ENCODE assay signal across 24 cellular contexts in genomic region chr2:176112375-176113302, GRCh38. TPM values are rescaled to one million over a fixed set of nuclear protein-coding genes. Genes with fewer than 3 reads are reported as not detected.
DNase-seq lines count a peak whose midpoint lies in the region; ATAC-seq and TF ChIP-seq lines count a peak whose summit lies in the region.
"Had no signal": no experiment of that assay in that cellular context is flagged by ENCODE, and none has a peak within 500 bp of the region (broad histone marks: within the 10 kb centered on the region; RNA-seq: fewer than 3 reads in every experiment).

No MANE protein-coding gene starts in this region.

- WGBS in prostate gland = 37% methylated on average over 37 of the region's 40 CpGs

- H3K4me2 ChIP-seq in GM23338 = no peak overlapping the region
- H3K4me2 ChIP-seq: SK-N-SH had no signal

- no peaks in the 10 kb centered on the region for H3K9me3 ChIP-seq in prostate gland
- H3K9me3 ChIP-seq: SK-N-SH, suprapubic skin had no signal

- peaks cover 17% of the 10 kb centered on the region for H3K4me1 Mint-ChIP-seq in GM23338
- peaks cover 0 to 2% (median 1%) of the 10 kb centered on the region in 3 donors for H3K4me1 Mint-ChIP-seq in IgD-negative memory B cell

- ATAC-seq in GM23338 = no peak
- ATAC-seq in Right ventricle myocardium superior (ENCODE audit: poor library complexity) = no peak
- no peak for ATAC-seq in GM21367 (IDR thresholded peaks at IDR 0.05; ENCODE audit: unreplicated experiment)
- ATAC-seq: stimulated activated effector memory CD8-positive, alpha-beta T cell treated with anti-CD3 and anti-CD28 coated beads, Interleukin-12 subunit alpha, Interleukin-12 subunit beta, amount 100 ng/mL, for 72 hours had no signal

- peaks cover 98% of the 10 kb centered on the region for H3K27me3 Mint-ChIP-seq in GM23338 (ENCODE audit: insufficient read depth, low read depth, poor library complexity)
- H3K27me3 Mint-ChIP-seq in IgD-negative memory B cell = peaks cover 57% of the 10 kb centered on the region

- no peak overlapping the region for H3K4me3 ChIP-seq in GM23338
- H3K4me3 ChIP-seq in epithelial cell of proximal tubule (ENCODE audit: low read depth, low read length) = peak overlapping the region; percentile 36
- peak overlapping the region; percentile 1 to 8 for H3K4me3 ChIP-seq in prostate gland
- H3K4me3 ChIP-seq: skin epidermis, suprapubic skin had no signal

- intact Hi-C loops in prostate gland (cut with DNase I) (no loop called here), Right ventricle myocardium superior (cut with DNase I) (no loop called here)

- H3K27ac Mint-ChIP-seq in GM23338 = no peak overlapping the region
- peak overlapping the region; percentile 80 to 95 (median 80) for H3K27ac Mint-ChIP-seq in IgD-negative memory B cell
- H3K27ac Mint-ChIP-seq: HFFc6; stimulated activated effector memory CD8-positive, alpha-beta T cell treated with anti-CD3 and anti-CD28 coated beads, Interleukin-12 subunit alpha, Interleukin-12 subunit beta, amount 100 ng/mL, for 72 hours had no signal

- peaks cover 52% of the 10 kb centered on the region for H3F3A ChIP-seq in GM23338 (replicated peaks; ENCODE audit: low read depth)

- peaks cover 38% of the 10 kb centered on the region for H3K4me1 ChIP-seq in GM23338 (ENCODE audit: insufficient read depth)
- H3K4me1 ChIP-seq in prostate gland (replicated peaks) = no peaks in the 10 kb centered on the region

- H3K27ac ChIP-seq in GM23338 (ENCODE audit: low read depth) (no peak overlapping the region), prostate gland (peak overlapping the region; percentile 6 to 15)
- H3K27ac ChIP-seq: skin epidermis, suprapubic skin had no signal

- H2AFZ ChIP-seq in GM23338 = no peak overlapping the region

- H3K9me3 Mint-ChIP-seq in GM23338 = peaks cover 13% of the 10 kb centered on the region
- peaks cover 0 to 10% (median 8%) of the 10 kb centered on the region in 3 donors for H3K9me3 Mint-ChIP-seq in IgD-negative memory B cell
- H3K9me3 Mint-ChIP-seq: HFFc6; stimulated activated effector memory CD8-positive, alpha-beta T cell treated with anti-CD3 and anti-CD28 coated beads, Interleukin-12 subunit alpha, Interleukin-12 subunit beta, amount 100 ng/mL, for 72 hours had no signal

- no peaks in the 10 kb centered on the region for H3K9me2 ChIP-seq in GM23338 (ENCODE audit: insufficient read depth)
- H3K9me2 ChIP-seq: SK-N-SH had no signal

- H3K79me2 ChIP-seq in GM23338 (replicated peaks; ENCODE audit: insufficient read depth) = no peaks in the 10 kb centered on the region

- no peak for DNase-seq in GM23338 (ENCODE audit: low spot score)
- no peak for DNase-seq in epithelial cell of proximal tubule (ENCODE audit: low read depth)
- no peak for DNase-seq in prostate gland (ENCODE audit: low spot score)
- no peak for DNase-seq in Right ventricle myocardium superior
- DNase-seq in NCI-H1048 (lab: John Stamatoyannopoulos, UW) = no peak
- DNase-seq: activated CD4-positive, alpha-beta T cell treated with anti-CD3 and anti-CD28 coated beads, Interleukin-2, amount 50 U/mL, for 4 hours; anterior cingulate cortex; CD8-positive, alpha-beta memory T cell; dermis blood vessel endothelial cell; HFFc6; NCI-H1105 treated with DMSO at 0.1 percent for 48 hours; NCI-H510A treated with DMSO at 0.1 percent for 48 hours; SK-N-SH; stimulated activated CD4-positive, alpha-beta T cell treated with anti-CD3 and anti-CD28 coated beads, Interleukin-2, amount 100 ng/mL, for 24 hours; T-helper 9 cell had no signal

- peaks cover 35% of the 10 kb centered on the region for H4K20me1 ChIP-seq in GM23338 (replicated peaks; ENCODE audit: insufficient read depth)

- H3K4me3 Mint-ChIP-seq in GM23338 (no peak overlapping the region), IgD-negative memory B cell (peak overlapping the region in 2 of 4 donors; percentile 27 to 30)
- H3K4me3 Mint-ChIP-seq: HFFc6; neural crest cell; stimulated activated effector memory CD8-positive, alpha-beta T cell treated with anti-CD3 and anti-CD28 coated beads, Interleukin-12 subunit alpha, Interleukin-12 subunit beta, amount 100 ng/mL, for 72 hours had no signal

- no peaks in the 10 kb centered on the region for H3K36me3 ChIP-seq in GM23338 (ENCODE audit: insufficient read depth)
- H3K36me3 ChIP-seq in prostate gland = no peaks in the 10 kb centered on the region
- H3K36me3 ChIP-seq: suprapubic skin had no signal

- TF ChIP-seq POLR2A in prostate gland (IDR thresholded peaks at IDR 0.05) = no peak

- H3K27me3 ChIP-seq in GM23338 (ENCODE audit: insufficient read depth) = peaks cover 100% of the 10 kb centered on the region
- H3K27me3 ChIP-seq in prostate gland (replicated peaks; ENCODE audit: insufficient read depth) = peaks cover 13% of the 10 kb centered on the region

- TF ChIP-seq CTCF in GM23338 (conservative IDR thresholded peaks at IDR 0.05; ENCODE audit: low read depth in 2 of 2) = no peak
- no peak for TF ChIP-seq CTCF in epithelial cell of proximal tubule (conservative IDR thresholded peaks at IDR 0.05; ENCODE audit: low read depth, low read length)
- TF ChIP-seq CTCF in prostate gland (IDR thresholded peaks at IDR 0.05) = no peak

- H3K36me3 Mint-ChIP-seq in GM23338 (ENCODE audit: low read depth) = peaks cover 6% of the 10 kb centered on the region; the same call in 1 of the 3 replicates
- H3K36me3 Mint-ChIP-seq in IgD-negative memory B cell = peaks cover 4% of the 10 kb centered on the region
- H3K36me3 Mint-ChIP-seq: CD8-positive, alpha-beta memory T cell; stimulated activated effector memory CD8-positive, alpha-beta T cell treated with anti-CD3 and anti-CD28 coated beads, Interleukin-12 subunit alpha, Interleukin-12 subunit beta, amount 100 ng/mL, for 72 hours had no signal

TF ChIP-seq in GM23338, 12 proteins besides CTCF, POLR2A, EP300 and RAD21:
- TF ChIP-seq STAT1 (IDR thresholded peaks at IDR 0.05; ENCODE audit: unreplicated experiment) (no peak), EZH2 (IDR thresholded peaks at IDR 0.05; ENCODE audit: low read depth, unreplicated experiment) (peak; percentile 96), EZH2phosphoT487 (IDR thresholded peaks at IDR 0.05; ENCODE audit: unreplicated experiment) (peak; percentile 77)

RNA-seq across cellular contexts. Expression of gene HOXD10, which starts 3.9 kb away (rescaled TPM):
- not detected in 2 replicates for total RNA-seq in GM23338 (2014; rRNA removed; shearing (Covaris generic))
- polyA plus RNA-seq in GM23338 (2016; fragmentation: Nextera tagmentation; extraction: Ambion mirVana) (not detected in 2 replicates), IgD-negative memory B cell (not detected)
- total RNA-seq in epithelial cell of proximal tubule (14.3 and 18.8 TPM in 2 replicates), prostate gland (10 to 100 TPM; 10.4 to 32.5 TPM), Right ventricle myocardium superior (not detected)
- total RNA-seq: CD8-positive, alpha-beta memory T cell; neural crest cell; pulmonary artery endothelial cell; RPMI7951 had no signal
- polyA plus RNA-seq: CD8-positive, alpha-beta memory T cell had no signal

RNA-seq across cellular contexts. Expression of gene HOXD11, which starts 5.6 kb away (rescaled TPM):
- not detected in 2 replicates for total RNA-seq in GM23338 (2014; rRNA removed; shearing (Covaris generic))
- polyA plus RNA-seq in GM23338 (2016; fragmentation: Nextera tagmentation; extraction: Ambion mirVana) (not detected in 2 replicates), IgD-negative memory B cell (not detected)
- total RNA-seq in epithelial cell of proximal tubule (17.5 and 25.1 TPM in 2 replicates), prostate gland (10 to 100 TPM in 1 of 2 donors, 1 to 10 TPM in 1; 8.0 to 14.9 TPM), Right ventricle myocardium superior (not detected)
- total RNA-seq: cardiac septum; CD8-positive, alpha-beta memory T cell; neural crest cell; pulmonary artery endothelial cell; RPMI7951; suprapubic skin had no signal
- polyA plus RNA-seq: CD8-positive, alpha-beta memory T cell; SK-N-SH had no signal

RNA-seq across cellular contexts. Expression of gene HOXD9, which starts 9.9 kb away (rescaled TPM):
- not detected in 2 replicates for total RNA-seq in GM23338 (2014; rRNA removed; shearing (Covaris generic))
- not detected in 2 replicates for polyA plus RNA-seq in GM23338 (2016; fragmentation: Nextera tagmentation; extraction: Ambion mirVana)
- polyA plus RNA-seq in IgD-negative memory B cell = not detected
- 9.8 and 11.5 TPM in 2 replicates for total RNA-seq in epithelial cell of proximal tubule
- 10 to 100 TPM in 1 of 2 donors, 1 to 10 TPM in 1; 5.9 to 29.1 TPM for total RNA-seq in prostate gland
- total RNA-seq in Right ventricle myocardium superior = not detected
- total RNA-seq: cardiac septum; CD8-positive, alpha-beta memory T cell; neural crest cell; pulmonary artery endothelial cell had no signal
- polyA plus RNA-seq: CD8-positive, alpha-beta memory T cell had no signal

RNA-seq across cellular contexts. Expression of gene HOXD12, which starts 13.0 kb away (rescaled TPM):
- not detected in 2 replicates for total RNA-seq in GM23338 (2014; rRNA removed; shearing (Covaris generic))
- not detected in 2 replicates for polyA plus RNA-seq in GM23338 (2016; fragmentation: Nextera tagmentation; extraction: Ambion mirVana)
- polyA plus RNA-seq in IgD-negative memory B cell = not detected
- not detected in 2 replicates for total RNA-seq in epithelial cell of proximal tubule
- under 1 TPM in 1 of 2 donors, not detected in 1; 0.36 TPM for total RNA-seq in prostate gland
- total RNA-seq in Right ventricle myocardium superior = not detected
- total RNA-seq: cardiac septum; CD8-positive, alpha-beta memory T cell; dermis blood vessel endothelial cell; neural crest cell; pulmonary artery endothelial cell; RPMI7951; suprapubic skin had no signal
- polyA plus RNA-seq: CD8-positive, alpha-beta memory T cell; SK-N-SH had no signal

RNA-seq across cellular contexts. Expression of gene HOXD8, which starts 16.9 kb away (rescaled TPM):
- total RNA-seq in GM23338 (2014; rRNA removed; shearing (Covaris generic)) = not detected in 2 replicates
- polyA plus RNA-seq in GM23338 (2016; fragmentation: Nextera tagmentation; extraction: Ambion mirVana) (not detected in 2 replicates), IgD-negative memory B cell (not detected)
- total RNA-seq in epithelial cell of proximal tubule (18.0 and 26.5 TPM in 2 replicates), prostate gland (10 to 100 TPM; 10.4 to 30.8 TPM), Right ventricle myocardium superior (0.32 TPM)
- total RNA-seq: CD8-positive, alpha-beta memory T cell; neural crest cell; pulmonary artery endothelial cell had no signal
- polyA plus RNA-seq: CD8-positive, alpha-beta memory T cell had no signal

Comparison
In these comparisons a context has a peak if more than half of its experiments do, and no peak if none do; other contexts are left out.
1. RNA of gene HOXD10, which starts 3.9 kb away (total RNA-seq): 10.4 to 32.5 TPM in prostate gland and 14.3 to 18.8 TPM in epithelial cell of proximal tubule; not detected in GM23338 and not detected in Right ventricle myocardium superior (single experiment); every median in the first group is over 10 times any median in the second.